Comparison of ENCODE assay signal across 11 cellular contexts in the genomic region with DNA sequence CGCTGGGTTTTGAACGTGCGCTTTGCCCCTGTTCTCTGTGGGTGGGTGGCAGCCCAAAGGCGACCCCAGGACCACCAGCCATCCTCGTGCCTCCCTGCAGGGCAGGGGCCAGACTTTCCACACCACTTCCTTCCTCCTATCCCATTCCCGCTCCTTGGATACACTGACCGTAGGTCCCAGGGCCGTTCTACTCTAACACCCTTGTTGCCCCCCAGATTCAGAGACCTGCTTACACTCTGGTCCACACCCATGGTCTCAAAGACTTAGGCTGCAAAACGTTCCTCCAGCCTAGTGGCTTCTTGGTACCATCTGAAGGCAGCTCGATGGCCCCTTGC. TPM values are rescaled to one million over a fixed set of nuclear protein-coding genes. Genes with fewer than 3 reads are reported as not detected.
DNase-seq lines count a peak whose midpoint lies in the region; ATAC-seq and TF ChIP-seq lines count a peak whose summit lies in the region.
"Had no signal": no experiment of that assay in that cellular context is flagged by ENCODE, and none has a peak within 500 bp of the region (broad histone marks: within the 10 kb centered on the region; RNA-seq: fewer than 3 reads in every experiment).

No MANE protein-coding gene starts in this region.

- H3K23ac ChIP-seq in IMR-90 (ENCODE audit: low read depth, low read length) (no peak overlapping the region), mesenchymal stem cell (ENCODE audit: low read length in 2 of 2) (no peak overlapping the region)

- POLR2A ChIA-PET in IMR-90 (lab: Charles Lee; ENCODE audit: unreplicated experiment), result no interaction called here

- in situ Hi-C loops in IMR-90 (cut with MboI; ENCODE audit: low sequenced_read_pairs), result no loop called here

- H3K4me3 ChIP-seq in BE2C (ENCODE audit: low read depth, low read length), result peak overlapping the region; percentile 43
- no peak overlapping the region for H3K4me3 ChIP-seq in IMR-90 (ENCODE audit: insufficient read depth, low read depth, low read length)
- H3K4me3 ChIP-seq in osteoblast (ENCODE audit: insufficient read depth, low read length), result peak overlapping the region; percentile 22
- H3K4me3 ChIP-seq in mesenchymal stem cell (ENCODE audit: insufficient read depth in 1 of 2, low read depth in 1 of 2, low read length in 2 of 2), result peak overlapping the region in 1 of 2 experiments; percentile 65
- H3K4me3 ChIP-seq: GM12878 had no signal

- H3K4ac ChIP-seq in IMR-90 (ENCODE audit: low read depth, low read length), result no peak overlapping the region
- no peak overlapping the region for H3K4ac ChIP-seq in mesenchymal stem cell (ENCODE audit: low read depth in 1 of 2, low read length in 2 of 2)

- H3K27me3 Mint-ChIP-seq in endothelial cell (ENCODE audit: unreplicated experiment), result peaks cover 21% of the 10 kb centered on the region

- no peak for TF ChIP-seq POLR2A in IMR-90 (IDR thresholded peaks at IDR 0.05; ENCODE audit: low read depth, low read length)

- H3K14ac ChIP-seq in IMR-90 (replicated peaks; ENCODE audit: low read depth, low read length) (no peak overlapping the region), mesenchymal stem cell (ENCODE audit: low read length in 2 of 2) (no peak overlapping the region)

- H3K4me3 Mint-ChIP-seq in endothelial cell (ENCODE audit: unreplicated experiment), result peak overlapping the region; percentile 85

- H3K79me1 ChIP-seq in IMR-90 (ENCODE audit: low read depth in 1 of 2, low read length in 2 of 2), result no peaks in the 10 kb centered on the region
- H3K79me1 ChIP-seq in mesenchymal stem cell (replicated peaks; ENCODE audit: low read length, poor library complexity, severe bottlenecking), result no peaks in the 10 kb centered on the region

- H4K20me1 ChIP-seq in IMR-90 (ENCODE audit: insufficient read depth, low read length) (no peaks in the 10 kb centered on the region), osteoblast (ENCODE audit: insufficient read depth, low read length) (no peaks in the 10 kb centered on the region)

- intact Hi-C loops in IMR-90 (cut with micrococcal nuclease), result no loop called here

- H2BK15ac ChIP-seq in IMR-90 (ENCODE audit: low read depth, low read length), result no peak overlapping the region
- H2BK15ac ChIP-seq in mesenchymal stem cell (ENCODE audit: low read depth, poor library complexity, severe bottlenecking), result no peak overlapping the region

- H3K27me3 ChIP-seq in BE2C (no peaks in the 10 kb centered on the region; the same call in 1 of the 2 replicates), IMR-90 (ENCODE audit: control insufficient read depth, insufficient read depth, low read length) (peaks cover 42% of the 10 kb centered on the region), osteoblast (ENCODE audit: insufficient read depth, low read length) (peaks cover 72% of the 10 kb centered on the region), mesenchymal stem cell (ENCODE audit: control insufficient read depth in 1 of 2, insufficient read depth in 1 of 2, low read length in 2 of 2) (peaks cover 38 to 66% of the 10 kb centered on the region in 2 experiments)

- H3K4me1 ChIP-seq in BE2C (no peaks in the 10 kb centered on the region), IMR-90 (ENCODE audit: control insufficient read depth, insufficient read depth, low read length) (no peaks in the 10 kb centered on the region), osteoblast (ENCODE audit: insufficient read depth, low read length) (no peaks in the 10 kb centered on the region), mesenchymal stem cell (ENCODE audit: control insufficient read depth, insufficient read depth, low read depth, low read length) (peaks cover 8% of the 10 kb centered on the region)

- DNase-seq in BE2C (no peak), IMR-90 (no peak), endothelial cell (ENCODE audit: low spot score) (no peak), osteoblast (ENCODE audit: insufficient read length, low spot score, missing footprints) (peak; percentile 68), mesenchymal stem cell (no peak), NCI-H82 (lab: John Stamatoyannopoulos, UW) (no peak)
- DNase-seq: NCI-H1694 had no signal

- H3K9me1 ChIP-seq in IMR-90 (ENCODE audit: insufficient read depth, low read length), result no peaks in the 10 kb centered on the region

- ATAC-seq in IMR-90 (ENCODE audit: low read depth) (no peak), HG02763 (IDR thresholded peaks at IDR 0.05; ENCODE audit: unreplicated experiment) (no peak), HG03175 (IDR thresholded peaks at IDR 0.05; ENCODE audit: unreplicated experiment) (no peak)
- ATAC-seq: GM12878, HepG2 had no signal

- H2BK5ac ChIP-seq in IMR-90 (ENCODE audit: low read depth, low read length, poor library complexity, severe bottlenecking), result no peak overlapping the region
- no peak overlapping the region for H2BK5ac ChIP-seq in mesenchymal stem cell (ENCODE audit: low read depth, low read length, poor library complexity, severe bottlenecking)

- H3K4me1 Mint-ChIP-seq in endothelial cell (ENCODE audit: unreplicated experiment), result peaks cover 10% of the 10 kb centered on the region

- dilution Hi-C loops in IMR-90 (cut with HindIII; ENCODE audit: low sequenced_read_pairs, unreplicated experiment), result no loop called here

- H2BK12ac ChIP-seq in mesenchymal stem cell (ENCODE audit: low read length in 2 of 2), result no peak overlapping the region

- TF ChIP-seq RAD21 in IMR-90 (IDR thresholded peaks at IDR 0.05; ENCODE audit: low read length), result no peak

- no peaks in the 10 kb centered on the region for H3K9me3 Mint-ChIP-seq in endothelial cell (ENCODE audit: unreplicated experiment)

- H3K4me2 ChIP-seq in IMR-90 (ENCODE audit: low read depth, low read length) (no peak overlapping the region), osteoblast (ENCODE audit: insufficient read depth, low read length) (no peak overlapping the region), mesenchymal stem cell (ENCODE audit: low read length, poor library complexity, severe bottlenecking) (no peak overlapping the region)

- H3K9me3 ChIP-seq in BE2C (no peaks in the 10 kb centered on the region), IMR-90 (ENCODE audit: control insufficient read depth, insufficient read depth, low read length) (peaks cover 5% of the 10 kb centered on the region; the same call in 1 of the 2 replicates), osteoblast (ENCODE audit: low read depth, low read length) (no peaks in the 10 kb centered on the region), mesenchymal stem cell (ENCODE audit: control insufficient read depth, low read length) (no peaks in the 10 kb centered on the region)

- peaks cover 5% of the 10 kb centered on the region for H3K36me3 Mint-ChIP-seq in endothelial cell (ENCODE audit: low read depth, unreplicated experiment)

- H2BK20ac ChIP-seq in IMR-90 (ENCODE audit: low read depth, low read length), result no peak overlapping the region

- TF ChIP-seq CTCF in BE2C (IDR thresholded peaks at IDR 0.05; ENCODE audit: low read depth, low read length), result no peak
- TF ChIP-seq CTCF in IMR-90 (conservative IDR thresholded peaks at IDR 0.05; ENCODE audit: low read depth, low read length), result no peak
- TF ChIP-seq CTCF in endothelial cell (IDR thresholded peaks at IDR 0.05; ENCODE audit: unreplicated experiment), result no peak
- no peak for TF ChIP-seq CTCF in osteoblast (IDR thresholded peaks at IDR 0.05; ENCODE audit: extremely low read depth, low read depth, low read length)

- no peak overlapping the region for H4K91ac ChIP-seq in IMR-90 (ENCODE audit: insufficient read depth, low read depth, low read length)
- H4K91ac ChIP-seq in mesenchymal stem cell (ENCODE audit: low read length), result no peak overlapping the region

- no peak overlapping the region for H3K27ac Mint-ChIP-seq in endothelial cell (ENCODE audit: unreplicated experiment)

- H4K8ac ChIP-seq in IMR-90 (ENCODE audit: low read depth in 2 of 2, low read length in 2 of 2) (no peak overlapping the region), mesenchymal stem cell (ENCODE audit: low read length) (no peak overlapping the region)

- no TSS peak for BruUV-seq in IMR-90 (replicated peaks; lab: Mats Ljungman, UMichigan)

- H3K79me2 ChIP-seq in osteoblast (ENCODE audit: insufficient read depth, low read length), result no peaks in the 10 kb centered on the region

- CTCF ChIA-PET in IMR-90 (lab: Yijun Ruan, JAX), result no interaction called here

- no peak overlapping the region for H4K5ac ChIP-seq in IMR-90 (ENCODE audit: low read depth, low read length)

- H2AK9ac ChIP-seq in IMR-90 (replicated peaks; ENCODE audit: low read depth, low read length, poor library complexity), result no peak overlapping the region

- H3K9ac ChIP-seq in IMR-90 (ENCODE audit: low read depth, low read length) (no peak overlapping the region), mesenchymal stem cell (ENCODE audit: low read length) (no peak overlapping the region)

- H2BK120ac ChIP-seq in IMR-90 (ENCODE audit: low read depth, low read length) (no peak overlapping the region), mesenchymal stem cell (ENCODE audit: low read depth, low read length) (no peak overlapping the region)

- WGBS in IMR-90 (ENCODE audit: extremely low coverage in 2 of 2, insufficient read length in 1 of 2), 2 experiments, result 60% methylated on average over 5 of the region's 10 CpGs; no CpG with 5 or more reads in 1 of the 2 experiments
- 39% methylated on average over 10 of the region's 10 CpGs for WGBS in mesenchymal stem cell

- H2AFZ ChIP-seq in IMR-90 (replicated peaks; ENCODE audit: low read length, poor library complexity), result peak overlapping the region; percentile 43
- H2AFZ ChIP-seq in osteoblast (ENCODE audit: low read length), result no peak overlapping the region
- no peak overlapping the region for H2AFZ ChIP-seq in mesenchymal stem cell (ENCODE audit: low read depth, low read length)

- H3K36me3 ChIP-seq in BE2C (no peaks in the 10 kb centered on the region), IMR-90 (ENCODE audit: control insufficient read depth, insufficient read depth, low read length) (no peaks in the 10 kb centered on the region), osteoblast (ENCODE audit: insufficient read depth, low read length) (no peaks in the 10 kb centered on the region), mesenchymal stem cell (ENCODE audit: control insufficient read depth in 1 of 2, insufficient read depth in 2 of 2, low read depth in 1 of 2, low read length in 2 of 2) (peaks cover 0 to 6% of the 10 kb centered on the region in 2 experiments)

- H2AK5ac ChIP-seq in IMR-90 (ENCODE audit: low read depth, low read length), result no peak overlapping the region
- no peak overlapping the region for H2AK5ac ChIP-seq in mesenchymal stem cell (ENCODE audit: low read length, severe bottlenecking)

- H3K56ac ChIP-seq in IMR-90 (ENCODE audit: extremely low read depth, insufficient read depth, low read length), result no peak overlapping the region

- no peak overlapping the region for H3K18ac ChIP-seq in IMR-90 (ENCODE audit: low read depth, low read length)
- no peak overlapping the region for H3K18ac ChIP-seq in mesenchymal stem cell (ENCODE audit: low read depth in 1 of 2, low read length in 2 of 2)

- H3K27ac ChIP-seq in IMR-90 (ENCODE audit: insufficient read depth, low read length) (no peak overlapping the region), osteoblast (ENCODE audit: low read depth, low read length) (no peak overlapping the region), mesenchymal stem cell (ENCODE audit: low read length, poor library complexity, severe bottlenecking) (no peak overlapping the region)

RNA-seq across cellular contexts. Expression of a gene that starts 0.3 kb away (rescaled TPM):
- 0.26 TPM for polyA plus RNA-seq in BE2C (2012; ENCODE audit: insufficient read depth, insufficient read length, low read depth)
- not detected in 2 replicates for total RNA-seq in IMR-90 (2012; rRNA removed)
- polyA plus RNA-seq in IMR-90 (2012; rRNA removed), result not detected in 2 replicates
- not detected in 2 replicates for polyA plus RNA-seq in IMR-90 (2012; cell fraction: cytosol; rRNA removed)
- not detected in 2 replicates for polyA plus RNA-seq in IMR-90 (2012; cell fraction: nucleus; rRNA removed; ENCODE audit: low replicate concordance)
- not detected for total RNA-seq in endothelial cell (ENCODE audit: unreplicated experiment)
- total RNA-seq in osteoblast, result under 0.01 TPM in 2 replicates
- polyA plus RNA-seq in mesenchymal stem cell (2013, experiment 1 of 2), result not detected
- polyA plus RNA-seq in mesenchymal stem cell (2013, experiment 2 of 2), result not detected
- total RNA-seq: GM12878, HepG2 had no signal
- polyA plus RNA-seq: GM12878, HepG2 had no signal
